Comparison of ENCODE assay signal across 8 cellular contexts in the genomic region with DNA sequence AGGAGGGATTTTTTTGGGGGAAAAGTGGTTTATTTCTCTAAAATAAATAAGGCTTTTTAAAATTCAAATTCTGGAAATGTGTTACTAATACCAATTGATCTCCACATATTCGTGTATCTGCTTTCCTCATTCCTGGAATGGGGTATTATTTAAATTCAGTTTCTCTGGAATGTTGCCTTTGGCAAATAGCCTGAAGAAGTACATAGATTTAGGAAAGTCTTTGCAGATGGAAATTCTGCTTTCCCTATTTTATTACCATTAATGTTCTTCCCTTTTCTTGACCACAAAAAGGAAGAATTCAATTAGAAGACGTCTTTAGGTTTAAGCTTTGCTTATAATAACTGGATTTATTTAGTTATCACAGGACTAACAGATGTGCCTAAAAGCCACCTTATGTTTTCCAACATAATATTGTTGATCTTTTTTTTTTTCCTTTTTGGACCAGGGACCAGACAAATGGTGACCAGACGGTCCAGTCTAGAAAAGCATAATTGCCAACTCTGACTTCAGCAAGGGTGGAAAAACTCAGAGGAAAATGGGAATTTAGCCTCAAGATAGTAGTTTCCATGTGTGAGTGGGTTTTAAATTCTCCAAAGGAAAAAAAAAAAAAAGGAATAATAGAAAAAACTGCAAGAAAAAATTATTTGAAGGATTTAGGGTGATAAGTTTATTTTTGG.
"Had no signal": no experiment of that assay in that cellular context is flagged by ENCODE, and none has a peak within 500 bp of the region (broad histone marks: within the 10 kb centered on the region; RNA-seq: fewer than 3 reads in every experiment).

No MANE protein-coding gene starts in this region.

- H3K9me3 ChIP-seq: stomach had no signal

- H3K4me3 ChIP-seq: stomach had no signal

- H3K27ac ChIP-seq: stomach had no signal

- ATAC-seq: activated naive CD4-positive, alpha-beta T cell treated with anti-CD3 and anti-CD28 coated beads, Interleukin-2, amount 50 U/mL, for 72 hours; activated T-cell treated with anti-CD3 and anti-CD28 coated beads, Interleukin-2, amount 50 U/mL, for 4 hours; natural killer cell had no signal

- DNase-seq: activated CD4-positive, alpha-beta memory T cell treated with anti-CD3 and anti-CD28 coated beads for 36 hours; activated effector memory CD4-positive, alpha-beta T cell treated with anti-CD3 and anti-CD28 coated beads, Interleukin-2, amount 50 U/mL, for 16 hours; activated T-cell treated with anti-CD3 and anti-CD28 coated beads, Interleukin-2, amount 50 U/mL, for 4 hours; left colon; natural killer cell; stomach; T-helper 9 cell had no signal

- H3K27me3 ChIP-seq: stomach had no signal

- H3K36me3 ChIP-seq: stomach had no signal
